9 cellular contexts compared by ENCODE assay signal in genomic region chr1:185674201-185674600, GRCh38. TPM values are rescaled to one million over a fixed set of nuclear protein-coding genes. Genes with fewer than 3 reads are reported as not detected.
DNase-seq lines count a peak whose midpoint lies in the region; ATAC-seq lines count a peak whose summit lies in the region.
"Had no signal": no experiment of that assay in that cellular context is flagged by ENCODE, and none has a peak within 500 bp of the region (broad histone marks: within the 10 kb centered on the region; RNA-seq: fewer than 3 reads in every experiment).

No MANE protein-coding gene starts in this region.

- CTCF ChIA-PET in CD4-positive, alpha-beta memory T cell (lab: Charles Lee; ENCODE audit: partially characterized antibody) = interaction anchor here (0.6 to 1.4 kb wide), 6 partner anchors 9 to 436 kb away, joined by 3 to 6 read pairs (median 3); partner anchors contain the start of gene IVNS1ABP

- no peak overlapping the region for H2AK5ac ChIP-seq in mesenchymal stem cell (ENCODE audit: low read length, severe bottlenecking)

- ATAC-seq in GM21367 (IDR thresholded peaks at IDR 0.05; ENCODE audit: unreplicated experiment) (peak; percentile 57), left ventricle myocardium superior (peak; percentile 46)

- H3K14ac ChIP-seq in mesenchymal stem cell (ENCODE audit: low read length in 2 of 2) = no peak overlapping the region

- H3K4me1 Mint-ChIP-seq in CD4-positive, alpha-beta memory T cell = peaks cover 23 to 44% (median 33%) of the 10 kb centered on the region in 4 donors

- 60% methylated on average over 2 of the region's 5 CpGs for WGBS in mesenchymal stem cell

- H3K18ac ChIP-seq in mesenchymal stem cell (ENCODE audit: low read depth in 1 of 2, low read length in 2 of 2) = no peak overlapping the region

- H4K8ac ChIP-seq in mesenchymal stem cell (ENCODE audit: low read length) = no peak overlapping the region

- no peak overlapping the region for H2BK15ac ChIP-seq in mesenchymal stem cell (ENCODE audit: low read depth, poor library complexity, severe bottlenecking)

- no peak overlapping the region for H2BK120ac ChIP-seq in mesenchymal stem cell (ENCODE audit: low read depth, low read length)

- peaks cover 31% of the 10 kb centered on the region for H3K4me1 ChIP-seq in CD4-positive, alpha-beta memory T cell (ENCODE audit: insufficient read depth, low read length)
- no peaks in the 10 kb centered on the region for H3K4me1 ChIP-seq in mesenchymal stem cell (ENCODE audit: control insufficient read depth, insufficient read depth, low read depth, low read length)

- no peak overlapping the region for H3K27ac ChIP-seq in CD4-positive, alpha-beta memory T cell (ENCODE audit: low read depth, low read length)
- no peak overlapping the region for H3K27ac ChIP-seq in mesenchymal stem cell (ENCODE audit: low read length, poor library complexity, severe bottlenecking)
- H3K27ac ChIP-seq: cardiac muscle cell had no signal

- H3K27ac Mint-ChIP-seq in CD4-positive, alpha-beta memory T cell = peak overlapping the region in 5 of 7 donors; percentile 2 to 82 (median 25)

- H3K79me1 ChIP-seq in mesenchymal stem cell (replicated peaks; ENCODE audit: low read length, poor library complexity, severe bottlenecking) = no peaks in the 10 kb centered on the region

- peak in 4 of 5 donors; percentile 16 to 37 (median 34) for DNase-seq in CD4-positive, alpha-beta memory T cell
- DNase-seq in NCI-H2081 treated with DMSO at 0.1 percent for 48 hours (lab: John Stamatoyannopoulos, UW) = peak; percentile 17
- DNase-seq in left ventricle myocardium superior = no peak
- DNase-seq in LoVo (ENCODE audit: low spot score) = no peak
- DNase-seq in cerebellar cortex (ENCODE audit: low spot score) = no peak
- DNase-seq in mesenchymal stem cell = no peak
- no peak for DNase-seq in AG08396 (ENCODE audit: low spot score)

- H3K9ac ChIP-seq in mesenchymal stem cell (ENCODE audit: low read length) = no peak overlapping the region

- H2BK5ac ChIP-seq in mesenchymal stem cell (ENCODE audit: low read depth, low read length, poor library complexity, severe bottlenecking) = no peak overlapping the region

- H3K36me3 ChIP-seq in CD4-positive, alpha-beta memory T cell (ENCODE audit: insufficient read depth, low read length) = no peaks in the 10 kb centered on the region
- no peaks in the 10 kb centered on the region for H3K36me3 ChIP-seq in mesenchymal stem cell (ENCODE audit: control insufficient read depth in 1 of 2, insufficient read depth in 2 of 2, low read depth in 1 of 2, low read length in 2 of 2)
- H3K36me3 ChIP-seq: cardiac muscle cell had no signal

- no peak overlapping the region for H3K4me3 ChIP-seq in CD4-positive, alpha-beta memory T cell (ENCODE audit: low read length in 2 of 2)
- no peak overlapping the region for H3K4me3 ChIP-seq in mesenchymal stem cell (ENCODE audit: insufficient read depth in 1 of 2, low read depth in 1 of 2, low read length in 2 of 2)
- H3K4me3 ChIP-seq: cardiac muscle cell had no signal

- POLR2A ChIA-PET in CD4-positive, alpha-beta memory T cell (lab: Charles Lee; ENCODE audit: partially characterized antibody) = interaction anchor here (0.9 to 1.6 kb wide), 8 partner anchors 20 to 517 kb away, joined by 3 to 34 read pairs (median 4); partner anchors contain the start of genes IVNS1ABP and SWT1

- H2BK12ac ChIP-seq in mesenchymal stem cell (ENCODE audit: low read length in 2 of 2) = no peak overlapping the region

- H3K9me3 ChIP-seq in CD4-positive, alpha-beta memory T cell (ENCODE audit: control insufficient read depth in 1 of 2, low read length in 2 of 2) = no peaks in the 10 kb centered on the region
- H3K9me3 ChIP-seq in mesenchymal stem cell (ENCODE audit: control insufficient read depth, low read length) = no peaks in the 10 kb centered on the region

- no peaks in the 10 kb centered on the region for H3K27me3 Mint-ChIP-seq in CD4-positive, alpha-beta memory T cell

- intact Hi-C loops in CD4-positive, alpha-beta memory T cell (cut with micrococcal nuclease) = loop anchor here (1.0 to 5.0 kb wide), 4 partner anchors 21 to 922 kb away; partner anchors contain the start of gene EDEM3
- intact Hi-C loops in left ventricle myocardium superior (cut with micrococcal nuclease) = loop anchor here (5.0 to 10.0 kb wide), 2 partner anchors 249 to 432 kb away; no protein-coding TSS in a partner anchor

- no peak overlapping the region for H3K23ac ChIP-seq in mesenchymal stem cell (ENCODE audit: low read length in 2 of 2)

- H3K36me3 Mint-ChIP-seq in CD4-positive, alpha-beta memory T cell = no peaks in the 10 kb centered on the region

- no peak overlapping the region for H4K91ac ChIP-seq in mesenchymal stem cell (ENCODE audit: low read length)

- H2AFZ ChIP-seq in mesenchymal stem cell (ENCODE audit: low read depth, low read length) = no peak overlapping the region

- H3K27me3 ChIP-seq in CD4-positive, alpha-beta memory T cell (ENCODE audit: insufficient read depth, low read length) = no peaks in the 10 kb centered on the region
- H3K27me3 ChIP-seq in mesenchymal stem cell (ENCODE audit: control insufficient read depth in 1 of 2, insufficient read depth in 1 of 2, low read length in 2 of 2) = no peaks in the 10 kb centered on the region

- no peaks in the 10 kb centered on the region for H3K9me3 Mint-ChIP-seq in CD4-positive, alpha-beta memory T cell

- H3K4me2 ChIP-seq in mesenchymal stem cell (ENCODE audit: low read length, poor library complexity, severe bottlenecking) = no peak overlapping the region

- H3K4ac ChIP-seq in mesenchymal stem cell (ENCODE audit: low read depth in 1 of 2, low read length in 2 of 2) = no peak overlapping the region

- peak overlapping the region; percentile 8 to 88 (median 64) for H3K4me3 Mint-ChIP-seq in CD4-positive, alpha-beta memory T cell

RNA-seq across cellular contexts. Expression of gene HMCN1, which starts 60.0 kb away (rescaled TPM):
- under 1 TPM; 0.19 to 0.29 TPM for total RNA-seq in CD4-positive, alpha-beta memory T cell
- polyA plus RNA-seq in CD4-positive, alpha-beta memory T cell = not detected
- total RNA-seq in left ventricle myocardium superior = 3.8 TPM
- 5.3 TPM for polyA plus RNA-seq in mesenchymal stem cell (2013, experiment 1 of 2)
- polyA plus RNA-seq in mesenchymal stem cell (2013, experiment 2 of 2) = 5.1 TPM

Comparison
In these comparisons a context has a peak if more than half of its experiments do, and no peak if none do; other contexts are left out.
1. DNase-seq: peak in CD4-positive, alpha-beta memory T cell (4 of 5) and NCI-H2081 treated with DMSO at 0.1 percent for 48 hours (single experiment); none in left ventricle myocardium superior (single experiment), LoVo (single experiment), cerebellar cortex (single experiment), mesenchymal stem cell (single experiment) and AG08396 (single experiment).